ENCODE assay signal across 10 cellular contexts in the genomic region with DNA sequence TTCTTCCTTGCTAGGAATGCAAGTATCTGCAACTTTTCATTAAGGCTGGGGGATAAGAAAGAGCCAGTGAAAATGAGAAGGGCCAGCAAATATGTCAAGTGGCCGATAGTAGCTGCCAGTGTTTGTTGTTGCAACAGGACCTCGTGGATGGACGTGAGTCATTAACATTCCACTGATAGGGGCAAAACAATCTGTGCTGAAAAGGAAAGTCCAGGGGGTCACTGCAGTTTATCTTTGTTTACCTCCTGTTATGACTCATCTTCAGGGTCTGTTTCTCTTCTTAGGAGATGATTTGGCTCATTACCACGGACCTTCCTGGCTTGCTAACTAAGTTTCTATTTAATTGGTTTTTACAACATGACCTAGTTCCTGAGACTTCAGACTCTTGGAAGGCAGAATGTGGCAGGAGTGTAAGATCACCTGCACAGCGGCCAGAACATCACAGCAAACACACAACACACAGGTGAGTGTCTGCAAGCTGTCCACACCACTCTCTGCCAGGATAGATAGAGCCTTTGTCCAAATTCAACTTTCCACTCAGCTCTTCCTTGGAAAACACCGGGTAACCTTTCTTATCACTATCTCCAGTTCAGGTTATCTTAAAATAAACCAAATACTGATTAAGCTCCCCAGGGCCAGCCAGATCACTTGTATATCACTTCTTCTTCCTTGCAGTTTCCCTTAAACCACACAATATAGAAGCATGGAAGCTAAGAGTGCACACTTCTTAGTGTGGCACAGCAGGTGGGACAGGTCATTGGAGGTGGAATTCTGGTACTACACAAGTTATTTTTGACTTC.
A peak's percentile ranks its signal among the peaks of the same experiment; 100 is the strongest.
DNase-seq lines count a peak whose midpoint lies in the region; ATAC-seq and TF ChIP-seq lines count a peak whose summit lies in the region.
"Had no signal": no experiment of that assay in that cellular context is flagged by ENCODE, and none has a peak within 500 bp of the region (broad histone marks: within the 10 kb centered on the region; RNA-seq: fewer than 3 reads in every experiment).

No MANE protein-coding gene starts in this region.

- peak overlapping the region; percentile 5 for H3K4me2 ChIP-seq in GM23248 (ENCODE audit: unreplicated experiment)

- no peak overlapping the region for H3K4me3 ChIP-seq in GM23248
- H3K4me3 ChIP-seq in retinal pigment epithelial cell (ENCODE audit: low read length), result no peak overlapping the region
- H3K4me3 ChIP-seq: vagina had no signal

- intact Hi-C loops in left cardiac atrium (cut with DNase I), result no loop called here

- no peaks in the 10 kb centered on the region for H3K9me2 ChIP-seq in GM23248 (ENCODE audit: insufficient read depth)

- peak; percentile 83 to 91 for ATAC-seq in left cardiac atrium
- ATAC-seq in HG03457 (IDR thresholded peaks at IDR 0.05; ENCODE audit: unreplicated experiment), result no peak

- TF ChIP-seq CTCF in retinal pigment epithelial cell (conservative IDR thresholded peaks at IDR 0.05; ENCODE audit: low read depth, low read length) (no peak), nephron progenitor cell (IDR thresholded peaks at IDR 0.05) (no peak)

- no peak overlapping the region for H3K27ac Mint-ChIP-seq in nephron progenitor cell

- in situ Hi-C loops in GM23248 (cut with MboI), result no loop called here

- no peaks in the 10 kb centered on the region for H3K9me3 ChIP-seq in GM23248 (ENCODE audit: low read depth)
- H3K9me3 ChIP-seq: vagina had no signal

- WGBS in GM23248 (ENCODE audit: low coverage in 1 of 2, low lambda C conversion rate in 2 of 2, missing lambda C conversion rate in 2 of 2), 2 experiments, result 26 to 28% methylated on average over 6 of the region's 6 CpGs

- no peak overlapping the region for H3K27ac ChIP-seq in GM23248
- H3K27ac ChIP-seq: vagina had no signal

- peaks cover 9% of the 10 kb centered on the region; the same call in 1 of the 2 replicates for H3K27me3 ChIP-seq in GM23248 (replicated peaks; ENCODE audit: insufficient read depth)
- H3K27me3 ChIP-seq: vagina had no signal

- H3K4me1 ChIP-seq in GM23248 (ENCODE audit: insufficient read depth), result peaks cover 16% of the 10 kb centered on the region; the same call in 1 of the 2 replicates

- no peak overlapping the region for H3K4me3 Mint-ChIP-seq in nephron progenitor cell

- peaks cover 29% of the 10 kb centered on the region for H3K4me1 Mint-ChIP-seq in nephron progenitor cell

- no peaks in the 10 kb centered on the region for H3K79me2 ChIP-seq in GM23248 (ENCODE audit: insufficient read depth)

- no peak overlapping the region for H2AFZ ChIP-seq in GM23248

- DNase-seq in GM23248 (peak; percentile 70), SK-N-DZ (ENCODE audit: low spot score) (peak; percentile 84), left cardiac atrium (peak; percentile 50), retinal pigment epithelial cell (ENCODE audit: low read depth) (peak; percentile 87), NCI-H2107 (lab: John Stamatoyannopoulos, UW) (no peak), NCI-H1105 treated with DMSO at 0.1 percent for 48 hours (lab: John Stamatoyannopoulos, UW) (no peak), nephron progenitor cell (no peak)
- DNase-seq: SHP77 treated with DMSO at 0.1 percent for 48 hours had no signal

- no peak overlapping the region for H3K9ac ChIP-seq in GM23248

- no peaks in the 10 kb centered on the region for H3K36me3 ChIP-seq in GM23248 (ENCODE audit: low read depth)
- H3K36me3 ChIP-seq: vagina had no signal

- no peaks in the 10 kb centered on the region for H3K36me3 Mint-ChIP-seq in nephron progenitor cell (ENCODE audit: low read depth)

- H4K20me1 ChIP-seq in GM23248 (ENCODE audit: insufficient read depth), result peaks cover 3% of the 10 kb centered on the region

- H3K9me3 Mint-ChIP-seq in nephron progenitor cell, result no peaks in the 10 kb centered on the region

- H3F3A ChIP-seq in GM23248 (ENCODE audit: insufficient read depth), result peaks cover 8% of the 10 kb centered on the region; the same call in 1 of the 2 replicates

- H3K27me3 Mint-ChIP-seq in nephron progenitor cell (ENCODE audit: low read depth, poor library complexity), result no peaks in the 10 kb centered on the region

Comparison
In these comparisons a context has a peak if more than half of its experiments do, and no peak if none do; other contexts are left out.
1. DNase-seq: peak in GM23248 (single experiment), SK-N-DZ (single experiment), left cardiac atrium (single experiment) and retinal pigment epithelial cell (single experiment); none in NCI-H2107 (single experiment), NCI-H1105 treated with DMSO at 0.1 percent for 48 hours (single experiment) and nephron progenitor cell (single experiment).